1 cellular context compared by ENCODE assay signal in genomic region chr14:58640959-58641358, GRCh38.
TF ChIP-seq lines count a peak whose summit lies in the region.

No MANE protein-coding gene starts in this region.

TF ChIP-seq in IMR-90, 13 proteins besides CTCF, POLR2A, EP300 and RAD21:
- TF ChIP-seq MAFK (IDR thresholded peaks at IDR 0.05; ENCODE audit: low read depth, low read length): no peak
- no peak for TF ChIP-seq CEBPB (IDR thresholded peaks at IDR 0.05; ENCODE audit: low read depth, low read length)
- no peak for TF ChIP-seq NFE2L2 (IDR thresholded peaks at IDR 0.05; ENCODE audit: low read depth, low read length)
- TF ChIP-seq MAZ (IDR thresholded peaks at IDR 0.05; ENCODE audit: borderline replicate concordance, low read depth, low read length): no peak
- TF ChIP-seq RCOR1 (IDR thresholded peaks at IDR 0.05; ENCODE audit: insufficient replicate concordance, low read length): no peak
- no peak for TF ChIP-seq RFX5 (IDR thresholded peaks at IDR 0.05; ENCODE audit: low read depth, low read length)
- TF ChIP-seq FOS (IDR thresholded peaks at IDR 0.05; ENCODE audit: low read depth, low read length): no peak
